In the genomic region with DNA sequence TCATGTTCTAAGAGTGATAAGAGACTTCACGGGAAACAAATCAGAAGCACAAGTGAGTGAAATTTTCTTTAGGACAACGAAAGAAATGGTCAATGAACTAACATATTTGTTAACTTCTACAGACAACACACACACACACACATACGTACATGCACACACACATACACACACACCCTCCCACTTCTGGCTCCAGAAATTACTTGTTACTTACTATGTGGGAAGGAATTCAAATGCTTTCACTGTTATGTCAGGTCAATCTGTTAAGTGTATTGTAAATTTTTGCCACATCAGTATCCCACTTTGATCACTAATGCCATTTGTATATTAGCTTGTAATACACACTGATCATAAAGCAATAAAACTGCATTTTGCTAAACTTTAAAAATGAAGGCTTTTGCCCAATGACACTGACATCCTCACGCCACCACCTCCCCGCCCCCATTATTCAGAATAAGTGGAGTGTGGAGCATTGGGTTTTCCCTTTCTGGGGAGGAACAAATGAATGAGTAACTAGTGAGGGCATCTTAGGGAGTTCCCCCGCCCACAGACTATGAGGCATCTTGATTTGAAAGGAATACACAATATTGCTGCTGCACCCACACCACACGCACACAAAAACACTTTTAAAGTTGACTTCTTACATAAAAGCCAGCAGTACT, we compare ENCODE assay signal across 8 cellular contexts.
DNase-seq lines count a peak whose midpoint lies in the region; ATAC-seq lines count a peak whose summit lies in the region.

No MANE protein-coding gene starts in this region.

- ATAC-seq in HG02852 (IDR thresholded peaks at IDR 0.05; ENCODE audit: unreplicated experiment), result peak; percentile 59

- DNase-seq in ELR (ENCODE audit: low read depth) (peak; percentile 91), epithelial cell of prostate (ENCODE audit: low read depth, low spot score) (peak; percentile 88), NCI-H446 treated with DMSO at 0.1 percent for 48 hours (lab: John Stamatoyannopoulos, UW) (no peak), HuH-7.5 (ENCODE audit: low spot score) (no peak), NCI-H1694 (lab: John Stamatoyannopoulos, UW) (no peak)
- peak; percentile 89 for DNase-seq in activated CD4-positive, alpha-beta T cell treated with anti-CD3 and anti-CD28 coated beads, Interleukin-2, amount 10 ng/mL, durations not matched to agents 24 days and 14 days
- DNase-seq in stimulated activated CD8-positive, alpha-beta memory T cell treated with anti-CD3 and anti-CD28 coated beads, Interleukin-7, amount 100 ng/mL, for 24 hours (ENCODE audit: low read depth), result peak; percentile 78

- peak overlapping the region; percentile 67 for H3K4me3 Mint-ChIP-seq in activated CD4-positive, alpha-beta T cell treated with anti-CD3 and anti-CD28 coated beads, Interleukin-2, amount 10 ng/mL, durations not matched to agents 24 days and 14 days

- H3K4me1 Mint-ChIP-seq in activated CD4-positive, alpha-beta T cell treated with anti-CD3 and anti-CD28 coated beads, Interleukin-2, amount 10 ng/mL, durations not matched to agents 24 days and 14 days, result peaks cover 82% of the 10 kb centered on the region

- no peaks in the 10 kb centered on the region for H3K27me3 Mint-ChIP-seq in activated CD4-positive, alpha-beta T cell treated with anti-CD3 and anti-CD28 coated beads, Interleukin-2, amount 10 ng/mL, durations not matched to agents 24 days and 14 days

- intact Hi-C loops in activated CD4-positive, alpha-beta T cell treated with anti-CD3 and anti-CD28 coated beads, Interleukin-2, amount 10 ng/mL, durations not matched to agents 24 days and 14 days (cut with micrococcal nuclease), result loop anchor here (1.0 to 5.0 kb wide), 9 partner anchors 8 to 173 kb away; no protein-coding TSS in a partner anchor

- peaks cover 8% of the 10 kb centered on the region for H3K9me3 Mint-ChIP-seq in activated CD4-positive, alpha-beta T cell treated with anti-CD3 and anti-CD28 coated beads, Interleukin-2, amount 10 ng/mL, durations not matched to agents 24 days and 14 days

- H3K36me3 Mint-ChIP-seq in activated CD4-positive, alpha-beta T cell treated with anti-CD3 and anti-CD28 coated beads, Interleukin-2, amount 10 ng/mL, durations not matched to agents 24 days and 14 days (ENCODE audit: low read depth), result peaks cover 42% of the 10 kb centered on the region

- H3K27ac ChIP-seq in epithelial cell of prostate, result peak overlapping the region; percentile 83

- peak overlapping the region; percentile 92 for H3K27ac Mint-ChIP-seq in activated CD4-positive, alpha-beta T cell treated with anti-CD3 and anti-CD28 coated beads, Interleukin-2, amount 10 ng/mL, durations not matched to agents 24 days and 14 days

Comparison
In these comparisons a context has a peak if more than half of its experiments do, and no peak if none do; other contexts are left out.
1. DNase-seq: peak in ELR (single experiment), activated CD4-positive, alpha-beta T cell treated with anti-CD3 and anti-CD28 coated beads, Interleukin-2, amount 10 ng/mL, durations not matched to agents 24 days and 14 days (single experiment), epithelial cell of prostate (single experiment) and stimulated activated CD8-positive, alpha-beta memory T cell treated with anti-CD3 and anti-CD28 coated beads, Interleukin-7, amount 100 ng/mL, for 24 hours (single experiment); none in NCI-H446 treated with DMSO at 0.1 percent for 48 hours (single experiment), HuH-7.5 (single experiment) and NCI-H1694 (single experiment).